In the genomic region with DNA sequence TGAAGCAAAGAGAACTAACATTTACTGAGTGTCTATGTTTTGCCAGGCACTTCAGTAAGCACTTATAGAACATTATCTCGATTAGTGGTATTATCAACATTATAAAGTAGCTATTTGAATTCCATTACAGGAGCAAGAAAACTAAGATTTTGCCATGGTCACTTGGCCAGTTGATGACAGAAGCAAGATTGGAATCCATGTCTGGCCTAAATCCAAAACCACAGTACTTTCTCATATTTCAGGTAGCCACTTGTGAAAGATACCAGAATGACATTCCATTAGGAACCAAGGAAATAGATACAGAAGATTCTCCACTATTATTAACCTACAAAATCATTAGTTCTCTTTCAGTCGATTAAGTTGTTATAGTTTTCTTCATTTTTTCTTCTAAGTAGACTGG, we compare ENCODE assay signal across 31 cellular contexts.
"Had no signal": no experiment of that assay in that cellular context is flagged by ENCODE, and none has a peak within 500 bp of the region (broad histone marks: within the 10 kb centered on the region; RNA-seq: fewer than 3 reads in every experiment).

No MANE protein-coding gene starts in this region.

- H3K4me3 Mint-ChIP-seq: activated CD4-positive, alpha-beta memory T cell treated with anti-CD3 and anti-CD28 coated beads, Interleukin-2, amount 10 ng/mL, durations not matched to agents 7 days and 5 days; activated CD4-positive, alpha-beta T cell treated with anti-CD3 and anti-CD28 coated beads, Interleukin-2, amount 10 ng/mL, durations not matched to agents 7 days and 5 days; activated naive CD4-positive, alpha-beta T cell treated with anti-CD3 and anti-CD28 coated beads, Interleukin-2, amount 10 ng/mL, durations not matched to agents 7 days and 5 days; activated naive CD8-positive, alpha-beta T cell treated with anti-CD3 and anti-CD28 coated beads, Interleukin-2, amount 10 ng/mL, durations not matched to agents 7 days and 5 days; activated T-cell treated with anti-CD3 and anti-CD28 coated beads, Interleukin-2, amount 50 U/mL, for 24 hours; activated T-cell treated with anti-CD3 and anti-CD28 coated beads, Interleukin-2, amount 50 U/mL, for 72 hours; effector memory CD8-positive, alpha-beta T cell; T-helper 17 cell; T-helper 2 cell treated with Interferon-gamma antibody and Interleukin-4, amounts not matched to agents 5 μg/mL and 100 μg/mL, for 36 hours had no signal

- H3K27ac Mint-ChIP-seq: activated CD4-positive, alpha-beta memory T cell treated with anti-CD3 and anti-CD28 coated beads, Interleukin-2, amount 10 ng/mL, durations not matched to agents 7 days and 5 days; activated CD4-positive, alpha-beta T cell treated with anti-CD3 and anti-CD28 coated beads, Interleukin-2, amount 10 ng/mL, durations not matched to agents 7 days and 5 days; activated naive CD4-positive, alpha-beta T cell treated with anti-CD3 and anti-CD28 coated beads, Interleukin-2, amount 10 ng/mL, durations not matched to agents 7 days and 5 days; activated naive CD4-positive, alpha-beta T cell treated with anti-CD3 and anti-CD28 coated beads, Interleukin-2, amount 50 U/mL, for 72 hours; activated naive CD8-positive, alpha-beta T cell treated with anti-CD3 and anti-CD28 coated beads, Interleukin-2, amount 10 ng/mL, durations not matched to agents 7 days and 5 days; activated T-cell treated with anti-CD3 and anti-CD28 coated beads, Interleukin-2, amount 50 U/mL, for 24 hours; activated T-cell treated with anti-CD3 and anti-CD28 coated beads, Interleukin-2, amount 50 U/mL, for 72 hours; effector memory CD8-positive, alpha-beta T cell; T-helper 17 cell; T-helper 2 cell treated with Interferon-gamma antibody and Interleukin-4, amounts not matched to agents 5 μg/mL and 100 μg/mL, for 36 hours had no signal

- DNase-seq: activated CD4-positive, alpha-beta memory T cell treated with anti-CD3 and anti-CD28 coated beads, Interleukin-2, amount 10 ng/mL, durations not matched to agents 7 days and 5 days; activated CD4-positive, alpha-beta T cell treated with anti-CD3 and anti-CD28 coated beads for 1 hour; activated CD4-positive, alpha-beta T cell treated with anti-CD3 and anti-CD28 coated beads for 4 hours; activated CD4-positive, alpha-beta T cell treated with anti-CD3 and anti-CD28 coated beads, Interleukin-2, amount 10 ng/mL, durations not matched to agents 7 days and 5 days; activated CD4-positive, alpha-beta T cell treated with anti-CD3 and anti-CD28 coated beads, Interleukin-2, amount 50 U/mL, for 4 hours; activated CD8-positive, alpha-beta memory T cell treated with anti-CD3 and anti-CD28 coated beads, Interleukin-2, amount 50 U/mL, for 48 hours; activated gamma-delta T cell; activated naive CD4-positive, alpha-beta T cell; activated naive CD4-positive, alpha-beta T cell treated with anti-CD3 and anti-CD28 coated beads, Interleukin-2, amount 10 ng/mL, durations not matched to agents 7 days and 5 days; activated naive CD8-positive, alpha-beta T cell treated with anti-CD3 and anti-CD28 coated beads, Interleukin-2, amount 10 ng/mL, durations not matched to agents 7 days and 5 days; activated T-cell treated with anti-CD3 and anti-CD28 coated beads for 4 hours; activated T-cell treated with anti-CD3 and anti-CD28 coated beads, Interleukin-2, amount 50 U/mL, for 24 hours; activated T-cell treated with anti-CD3 and anti-CD28 coated beads, Interleukin-2, amount 50 U/mL, for 72 hours; body of pancreas; caudate nucleus; cortex of kidney; dermis blood vessel endothelial cell; effector CD4-positive, alpha-beta T cell; effector memory CD8-positive, alpha-beta T cell; erythroblast; gastrocnemius medialis; heart right ventricle; T-helper 1 cell; T-helper 17 cell; T1000 had no signal

- H3K27me3 Mint-ChIP-seq: activated CD4-positive, alpha-beta memory T cell treated with anti-CD3 and anti-CD28 coated beads, Interleukin-2, amount 10 ng/mL, durations not matched to agents 7 days and 5 days; activated CD4-positive, alpha-beta T cell treated with anti-CD3 and anti-CD28 coated beads, Interleukin-2, amount 10 ng/mL, durations not matched to agents 7 days and 5 days; activated naive CD4-positive, alpha-beta T cell treated with anti-CD3 and anti-CD28 coated beads, Interleukin-2, amount 10 ng/mL, durations not matched to agents 7 days and 5 days; activated naive CD8-positive, alpha-beta T cell treated with anti-CD3 and anti-CD28 coated beads, Interleukin-2, amount 10 ng/mL, durations not matched to agents 7 days and 5 days; activated T-cell treated with anti-CD3 and anti-CD28 coated beads, Interleukin-2, amount 50 U/mL, for 24 hours; effector memory CD8-positive, alpha-beta T cell; T-helper 17 cell had no signal

- H3K36me3 Mint-ChIP-seq: activated naive CD4-positive, alpha-beta T cell treated with anti-CD3 and anti-CD28 coated beads, Interleukin-2, amount 10 ng/mL, durations not matched to agents 7 days and 5 days; activated naive CD4-positive, alpha-beta T cell treated with anti-CD3 and anti-CD28 coated beads, Interleukin-2, amount 50 U/mL, for 72 hours; activated naive CD8-positive, alpha-beta T cell treated with anti-CD3 and anti-CD28 coated beads, Interleukin-2, amount 10 ng/mL, durations not matched to agents 7 days and 5 days had no signal

- H3K27ac ChIP-seq: ascending aorta, body of pancreas, esophagus muscularis mucosa, foreskin keratinocyte, gastrocnemius medialis, heart right ventricle had no signal

- H3K27me3 ChIP-seq: ascending aorta, body of pancreas, esophagus muscularis mucosa, foreskin keratinocyte, gastrocnemius medialis, heart right ventricle had no signal

- FAIRE-seq: colon had no signal

- H3K4me1 ChIP-seq: ascending aorta, body of pancreas, esophagus muscularis mucosa, foreskin keratinocyte, gastrocnemius medialis, heart right ventricle had no signal

- H3K4me3 ChIP-seq: ascending aorta, body of pancreas, esophagus muscularis mucosa, gastrocnemius medialis, heart right ventricle had no signal

- H3K9me3 ChIP-seq: ascending aorta, body of pancreas, esophagus muscularis mucosa, gastrocnemius medialis, heart right ventricle had no signal

- H3K4me1 Mint-ChIP-seq: activated CD4-positive, alpha-beta memory T cell treated with anti-CD3 and anti-CD28 coated beads, Interleukin-2, amount 10 ng/mL, durations not matched to agents 7 days and 5 days; activated CD4-positive, alpha-beta T cell treated with anti-CD3 and anti-CD28 coated beads, Interleukin-2, amount 10 ng/mL, durations not matched to agents 7 days and 5 days; activated naive CD4-positive, alpha-beta T cell treated with anti-CD3 and anti-CD28 coated beads, Interleukin-2, amount 10 ng/mL, durations not matched to agents 7 days and 5 days; activated naive CD8-positive, alpha-beta T cell treated with anti-CD3 and anti-CD28 coated beads, Interleukin-2, amount 10 ng/mL, durations not matched to agents 7 days and 5 days; T-helper 17 cell had no signal

- ATAC-seq: activated naive CD4-positive, alpha-beta T cell treated with anti-CD3 and anti-CD28 coated beads, Interleukin-2, amount 50 U/mL, for 72 hours; activated T-cell treated with anti-CD3 and anti-CD28 coated beads, Interleukin-2, amount 50 U/mL, for 72 hours; body of pancreas; effector memory CD8-positive, alpha-beta T cell; foreskin keratinocyte; gastrocnemius medialis; heart right ventricle; T-helper 17 cell had no signal

- H3K36me3 ChIP-seq: ascending aorta, esophagus muscularis mucosa, gastrocnemius medialis, heart right ventricle had no signal

- H3K9me3 Mint-ChIP-seq: activated CD4-positive, alpha-beta T cell treated with anti-CD3 and anti-CD28 coated beads, Interleukin-2, amount 10 ng/mL, durations not matched to agents 7 days and 5 days had no signal
